1 cellular context compared by ENCODE assay signal in the genomic region with DNA sequence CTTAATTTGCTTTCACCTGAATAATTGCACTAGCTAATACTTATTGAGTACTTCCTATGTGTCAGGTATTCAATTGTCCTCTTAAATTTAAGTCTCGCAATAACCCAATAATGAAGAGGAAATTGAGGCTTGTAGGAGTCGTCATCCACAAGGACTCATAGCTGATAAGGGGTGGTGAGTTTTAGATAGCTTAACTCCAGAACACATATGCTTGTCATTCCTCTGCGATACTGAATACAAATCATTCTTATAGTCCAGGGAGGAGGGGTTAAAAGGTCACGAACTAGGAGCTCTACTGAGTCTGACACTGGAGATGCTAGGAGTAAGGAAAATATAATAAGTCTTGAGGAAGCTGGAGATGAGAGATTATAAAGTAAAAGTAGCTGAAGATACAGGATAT.
TF ChIP-seq lines count a peak whose summit lies in the region.

No MANE protein-coding gene starts in this region.

TF ChIP-seq in H1, 55 proteins besides CTCF, POLR2A, EP300 and RAD21:
- TF ChIP-seq CBX5 (IDR thresholded peaks at IDR 0.05; ENCODE audit: low read depth, low read length), result no peak
- TF ChIP-seq SIN3A (conservative IDR thresholded peaks at IDR 0.05 in 1 of 2, IDR thresholded peaks at IDR 0.05 in 1 of 2; ENCODE audit: low read depth in 1 of 2, low read length in 2 of 2), result no peak
- no peak for TF ChIP-seq SP1 (IDR thresholded peaks at IDR 0.05; ENCODE audit: low read depth, low read length)
- no peak for TF ChIP-seq BRCA1 (IDR thresholded peaks at IDR 0.05; ENCODE audit: low read depth, low read length)
- TF ChIP-seq, protein P1, sequence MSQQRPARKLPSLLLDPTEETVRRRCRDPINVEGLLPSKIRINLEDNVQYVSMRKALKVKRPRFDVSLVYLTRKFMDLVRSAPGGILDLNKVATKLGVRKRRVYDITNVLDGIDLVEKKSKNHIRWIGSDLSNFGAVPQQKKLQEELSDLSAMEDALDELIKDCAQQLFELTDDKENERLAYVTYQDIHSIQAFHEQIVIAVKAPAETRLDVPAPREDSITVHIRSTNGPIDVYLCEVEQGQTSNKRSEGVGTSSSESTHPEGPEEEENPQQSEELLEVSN (IDR thresholded peaks at IDR 0.05), result no peak
- no peak for TF ChIP-seq POLR2AphosphoS5 (IDR thresholded peaks at IDR 0.05; ENCODE audit: low read depth, low read length)
- TF ChIP-seq, protein P2, sequence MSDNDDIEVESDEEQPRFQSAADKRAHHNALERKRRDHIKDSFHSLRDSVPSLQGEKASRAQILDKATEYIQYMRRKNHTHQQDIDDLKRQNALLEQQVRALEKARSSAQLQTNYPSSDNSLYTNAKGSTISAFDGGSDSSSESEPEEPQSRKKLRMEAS (IDR thresholded peaks at IDR 0.05), result no peak
- TF ChIP-seq, protein P3, sequence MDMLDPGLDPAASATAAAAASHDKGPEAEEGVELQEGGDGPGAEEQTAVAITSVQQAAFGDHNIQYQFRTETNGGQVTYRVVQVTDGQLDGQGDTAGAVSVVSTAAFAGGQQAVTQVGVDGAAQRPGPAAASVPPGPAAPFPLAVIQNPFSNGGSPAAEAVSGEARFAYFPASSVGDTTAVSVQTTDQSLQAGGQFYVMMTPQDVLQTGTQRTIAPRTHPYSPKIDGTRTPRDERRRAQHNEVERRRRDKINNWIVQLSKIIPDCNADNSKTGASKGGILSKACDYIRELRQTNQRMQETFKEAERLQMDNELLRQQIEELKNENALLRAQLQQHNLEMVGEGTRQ (IDR thresholded peaks at IDR 0.05; ENCODE audit: low read length), result no peak
- no peak for TF ChIP-seq ASH2L (IDR thresholded peaks at IDR 0.05; ENCODE audit: low read length)
- TF ChIP-seq CREB1 (IDR thresholded peaks at IDR 0.05), result no peak
- no peak for TF ChIP-seq GTF2F1 (IDR thresholded peaks at IDR 0.05; ENCODE audit: borderline replicate concordance, low read depth, low read length)
- TF ChIP-seq SUZ12 (IDR thresholded peaks at IDR 0.05; ENCODE audit: low read length), result no peak
- TF ChIP-seq NANOG (IDR thresholded peaks at IDR 0.05; ENCODE audit: insufficient read depth, low read depth, low read length, poor library complexity, severe bottlenecking), result no peak
- no peak for TF ChIP-seq CHD1 (IDR thresholded peaks at IDR 0.05; ENCODE audit: low read depth, low read length)
